Comparison of ENCODE assay signal across 36 cellular contexts in the genomic region with DNA sequence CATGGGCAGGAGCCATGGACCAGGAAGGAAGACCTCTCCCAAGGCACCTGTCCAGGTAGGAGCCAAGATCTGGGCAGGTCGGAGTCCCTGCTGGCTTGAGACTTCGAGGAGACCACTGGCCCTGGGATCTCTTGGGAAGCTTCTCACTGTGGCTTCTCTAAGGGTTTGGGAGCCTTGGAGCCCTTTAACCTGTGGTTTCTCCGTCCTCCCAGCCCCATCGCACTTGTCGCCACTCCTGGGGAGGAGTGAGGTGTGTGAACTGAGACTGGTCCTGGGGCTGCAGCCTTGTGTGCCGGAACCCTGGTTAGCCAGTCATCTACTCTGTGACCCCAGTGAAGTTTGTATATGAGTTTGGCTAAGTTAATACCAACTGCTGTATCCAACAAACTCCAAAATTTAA. TPM values are rescaled to one million over a fixed set of nuclear protein-coding genes. Genes with fewer than 3 reads are reported as not detected.
"Had no signal": no experiment of that assay in that cellular context is flagged by ENCODE, and none has a peak within 500 bp of the region (broad histone marks: within the 10 kb centered on the region; RNA-seq: fewer than 3 reads in every experiment).

No MANE protein-coding gene starts in this region.

- H3K4me1 Mint-ChIP-seq: activated CD4-positive, alpha-beta memory T cell treated with anti-CD3 and anti-CD28 coated beads, Interleukin-2, amount 10 ng/mL, durations not matched to agents 7 days and 5 days had no signal

- H3K27me3 ChIP-seq: cardiac muscle cell, Peyer's patch had no signal

- H3K9me3 Mint-ChIP-seq: activated T-helper 17 cell treated with anti-CD3 and anti-CD28 coated beads, Interleukin-2, amount 50 U/mL, for 72 hours had no signal

- H3K27me3 Mint-ChIP-seq: activated CD4-positive, alpha-beta memory T cell treated with anti-CD3 and anti-CD28 coated beads, Interleukin-2, amount 10 ng/mL, durations not matched to agents 7 days and 5 days; activated naive CD8-positive, alpha-beta T cell treated with anti-CD3 and anti-CD28 coated beads for 36 hours; activated T-helper 17 cell treated with anti-CD3 and anti-CD28 coated beads, Interleukin-2, amount 50 U/mL, for 72 hours had no signal

- H3K27ac ChIP-seq: cardiac muscle cell, KMS-11, Peyer's patch, WERI-Rb-1 had no signal

- H3K4me3 ChIP-seq: cardiac muscle cell, Peyer's patch had no signal

- H3K4me1 ChIP-seq: Peyer's patch had no signal

- H3K27ac Mint-ChIP-seq: activated CD4-positive, alpha-beta memory T cell treated with anti-CD3 and anti-CD28 coated beads, Interleukin-2, amount 10 ng/mL, durations not matched to agents 7 days and 5 days; activated naive CD8-positive, alpha-beta T cell treated with anti-CD3 and anti-CD28 coated beads for 36 hours; activated T-cell treated with anti-CD3 and anti-CD28 coated beads, Interleukin-2, amount 50 U/mL, for 72 hours; activated T-helper 17 cell treated with anti-CD3 and anti-CD28 coated beads, Interleukin-2, amount 50 U/mL, for 72 hours had no signal

- DNase-seq: activated CD4-positive, alpha-beta memory T cell treated with anti-CD3 and anti-CD28 coated beads, Interleukin-2, amount 10 ng/mL, durations not matched to agents 7 days and 5 days; activated CD4-positive, alpha-beta T cell treated with anti-CD3 and anti-CD28 coated beads for 1 hour; activated CD4-positive, alpha-beta T cell treated with anti-CD3 and anti-CD28 coated beads for 48 hours; activated CD4-positive, CD25-positive, alpha-beta regulatory T cell; activated effector memory CD4-positive, alpha-beta T cell treated with anti-CD3 and anti-CD28 coated beads, Interleukin-2, amount 50 U/mL, for 16 hours; activated naive CD4-positive, alpha-beta T cell; activated naive CD4-positive, alpha-beta T cell treated with anti-CD3 and anti-CD28 coated beads, Interleukin-2, amount 50 U/mL, for 16 hours; activated naive CD8-positive, alpha-beta T cell treated with anti-CD3 and anti-CD28 coated beads for 36 hours; activated T-cell treated with anti-CD3 and anti-CD28 coated beads, Interleukin-2, amount 50 U/mL, for 72 hours; amniotic stem cell; aorta; MM.1S; MV-4-11; NCI-H1092; NCI-H1436 treated with DMSO at 0.1 percent for 48 hours; NCI-H1694 treated with DMSO at 0.1 percent for 48 hours; NCI-H2029; NCI-H345; NCI-H510A; NCI-H526; NCI-H748 treated with DMSO at 0.1 percent for 48 hours; NK-92 treated with Interleukin-12 subunit alpha and Interleukin-12 subunit beta, amount 100 ng/mL, for 24 hours; PC-3; Peyer's patch; RPMI8226; SIG-M5; SW 1271; T-helper 1 cell; T-helper 2 cell; T-helper 9 cell; WERI-Rb-1 had no signal

- ATAC-seq: activated T-cell treated with anti-CD3 and anti-CD28 coated beads, Interleukin-2, amount 50 U/mL, for 72 hours; activated T-helper 17 cell treated with anti-CD3 and anti-CD28 coated beads, Interleukin-2, amount 50 U/mL, for 72 hours; SK-N-SH treated with all-trans-retinoic acid at 6 μM for 48 hours had no signal

- H3K4me3 Mint-ChIP-seq: activated CD4-positive, alpha-beta memory T cell treated with anti-CD3 and anti-CD28 coated beads, Interleukin-2, amount 10 ng/mL, durations not matched to agents 7 days and 5 days; activated naive CD8-positive, alpha-beta T cell treated with anti-CD3 and anti-CD28 coated beads for 36 hours; activated T-cell treated with anti-CD3 and anti-CD28 coated beads, Interleukin-2, amount 50 U/mL, for 72 hours; activated T-helper 17 cell treated with anti-CD3 and anti-CD28 coated beads, Interleukin-2, amount 50 U/mL, for 72 hours had no signal

RNA-seq across cellular contexts. Expression of a gene that starts 17.8 kb away (rescaled TPM):
- total RNA-seq: SK-MEL-5 had no signal
